ENCODE assay signal across 12 cellular contexts in genomic region chr20:14829897-14830296, GRCh38.
A peak's percentile ranks its signal among the peaks of the same experiment; 100 is the strongest.
DNase-seq lines count a peak whose midpoint lies in the region; ATAC-seq and TF ChIP-seq lines count a peak whose summit lies in the region.
"Had no signal": no experiment of that assay in that cellular context is flagged by ENCODE, and none has a peak within 500 bp of the region (broad histone marks: within the 10 kb centered on the region; RNA-seq: fewer than 3 reads in every experiment).

No MANE protein-coding gene starts in this region.

- no peak overlapping the region for H3K9ac ChIP-seq in colonic mucosa (ENCODE audit: low read depth in 2 of 2, low read length in 2 of 2)

- H3K9me3 Mint-ChIP-seq in naive B cell, result no peaks in the 10 kb centered on the region
- peaks cover 7% of the 10 kb centered on the region for H3K9me3 Mint-ChIP-seq in activated T-cell treated with anti-CD3 and anti-CD28 coated beads, Interleukin-2, amount 50 U/mL, for 4 hours
- H3K9me3 Mint-ChIP-seq: nephron progenitor cell had no signal

- H3K4me1 ChIP-seq in colonic mucosa, result no peaks in the 10 kb centered on the region
- H3K4me1 ChIP-seq: transverse colon had no signal

- intact Hi-C loops in colonic mucosa (cut with DNase I), result no loop called here

- peak overlapping the region in 1 of 8 donors; percentile 7 for H3K4me3 Mint-ChIP-seq in naive B cell
- H3K4me3 Mint-ChIP-seq in activated T-cell treated with anti-CD3 and anti-CD28 coated beads, Interleukin-2, amount 50 U/mL, for 4 hours, result no peak overlapping the region
- H3K4me3 Mint-ChIP-seq: nephron progenitor cell had no signal

- H3K27me3 Mint-ChIP-seq in naive B cell, result peaks cover 0 to 4% (median 0%) of the 10 kb centered on the region in 3 donors
- no peaks in the 10 kb centered on the region for H3K27me3 Mint-ChIP-seq in activated T-cell treated with anti-CD3 and anti-CD28 coated beads, Interleukin-2, amount 50 U/mL, for 4 hours (ENCODE audit: low read depth)

- no peak overlapping the region for H3K4me3 ChIP-seq in colonic mucosa
- H3K4me3 ChIP-seq: dorsolateral prefrontal cortex, transverse colon had no signal

- ATAC-seq in GM19395 (IDR thresholded peaks at IDR 0.05; ENCODE audit: unreplicated experiment) (peak; percentile 58), HG02885 (IDR thresholded peaks at IDR 0.05; ENCODE audit: poor library complexity, unreplicated experiment) (peak; percentile 56), naive B cell (ENCODE audit: low read depth in 2 of 2) (peak; percentile 20 to 37)
- ATAC-seq in activated T-cell treated with anti-CD3 and anti-CD28 coated beads, Interleukin-2, amount 50 U/mL, for 4 hours, result no peak

- no peaks in the 10 kb centered on the region for H3K9me3 ChIP-seq in colonic mucosa
- H3K9me3 ChIP-seq: transverse colon had no signal

- peaks cover 0 to 21% (median 0%) of the 10 kb centered on the region in 3 donors for H3K4me1 Mint-ChIP-seq in naive B cell
- no peaks in the 10 kb centered on the region for H3K4me1 Mint-ChIP-seq in activated T-cell treated with anti-CD3 and anti-CD28 coated beads, Interleukin-2, amount 50 U/mL, for 4 hours (ENCODE audit: low read depth)

- H3K27me3 ChIP-seq in colonic mucosa, result no peaks in the 10 kb centered on the region
- H3K27me3 ChIP-seq: dorsolateral prefrontal cortex, transverse colon had no signal

- DNase-seq in NCI-H128 (lab: John Stamatoyannopoulos, UW; ENCODE audit: unreplicated experiment) (peak; percentile 24), naive B cell (no peak), colonic mucosa (no peak), NCI-H2107 treated with DMSO at 0.1 percent for 48 hours (lab: John Stamatoyannopoulos, UW; ENCODE audit: unreplicated experiment) (no peak), superior temporal gyrus (ENCODE audit: extremely low spot score) (no peak)
- DNase-seq in activated T-cell treated with anti-CD3 and anti-CD28 coated beads, Interleukin-2, amount 50 U/mL, for 4 hours, result no peak
- DNase-seq: dorsolateral prefrontal cortex; nephron progenitor cell; stimulated activated CD4-positive, alpha-beta T cell treated with anti-CD3 and anti-CD28 coated beads, Interleukin-2, amount 100 ng/mL, for 24 hours; transverse colon had no signal

- no peaks in the 10 kb centered on the region for H3K36me3 Mint-ChIP-seq in naive B cell
- H3K36me3 Mint-ChIP-seq in activated T-cell treated with anti-CD3 and anti-CD28 coated beads, Interleukin-2, amount 50 U/mL, for 4 hours (ENCODE audit: insufficient read depth), result no peaks in the 10 kb centered on the region

- no peak for TF ChIP-seq CTCF in colonic mucosa (IDR thresholded peaks at IDR 0.05)

- no peaks in the 10 kb centered on the region for H3K36me3 ChIP-seq in colonic mucosa
- H3K36me3 ChIP-seq: transverse colon had no signal

- H3K27ac Mint-ChIP-seq in naive B cell, result no peak overlapping the region
- H3K27ac Mint-ChIP-seq: nephron progenitor cell had no signal

- H3K27ac ChIP-seq in colonic mucosa, result no peak overlapping the region
- H3K27ac ChIP-seq: dorsolateral prefrontal cortex, transverse colon had no signal

Comparison
In these comparisons a context has a peak if more than half of its experiments do, and no peak if none do; other contexts are left out.
1. ATAC-seq: peak in GM19395 (single experiment), HG02885 (single experiment) and naive B cell (2 of 2); none in activated T-cell treated with anti-CD3 and anti-CD28 coated beads, Interleukin-2, amount 50 U/mL, for 4 hours (0 of 2).